Comparison of ENCODE assay signal across 28 cellular contexts in genomic region chr6:11439908-11440307, GRCh38.
"Had no signal": no experiment of that assay in that cellular context is flagged by ENCODE, and none has a peak within 500 bp of the region (broad histone marks: within the 10 kb centered on the region; RNA-seq: fewer than 3 reads in every experiment).

No MANE protein-coding gene starts in this region.

- ATAC-seq: foreskin keratinocyte, sciatic nerve had no signal

- H3K9me3 ChIP-seq: colonic mucosa, esophagus muscularis mucosa, heart right ventricle, testis, tibial artery had no signal

- DNase-seq: colonic mucosa; effector CD8-positive, alpha-beta T cell; endodermal cell; foreskin keratinocyte; glutamatergic neuron; heart right ventricle; hippocampal formation; immature natural killer cell; islet precursor cell; stimulated activated CD4-positive, alpha-beta T cell treated with anti-CD3 and anti-CD28 coated beads, Interleukin-12 subunit alpha, Interleukin-12 subunit beta, amount 100 ng/mL, for 4 hours; stimulated activated CD4-positive, alpha-beta T cell treated with anti-CD3 and anti-CD28 coated beads, Interleukin-1b, Interleukin-23, amount 100 ng/mL, for 48 hours; stimulated activated CD4-positive, alpha-beta T cell treated with anti-CD3 and anti-CD28 coated beads, Interleukin-4, amount 100 ng/mL, for 1 hour; stimulated activated CD8-positive, alpha-beta memory T cell treated with anti-CD3 and anti-CD28 coated beads, Interleukin-4, amount 100 ng/mL, for 48 hours; stimulated activated naive CD4-positive, alpha-beta T cell; substantia nigra; testis; tibial artery had no signal

- H3K4me1 Mint-ChIP-seq: nephron, neural progenitor cell had no signal

- H3K36me3 ChIP-seq: colonic mucosa, esophagus muscularis mucosa, heart right ventricle, neural progenitor cell, tibial artery had no signal

- H3K27me3 ChIP-seq: colonic mucosa, esophagus muscularis mucosa, foreskin keratinocyte, heart right ventricle, neural progenitor cell, testis, tibial artery had no signal

- H3K27ac Mint-ChIP-seq: dendritic cell treated with granulocyte-macrophage colony-stimulating factor and Interleukin-4, amounts not matched to agents 40 ng/mL and 50 ng/mL, for 4 days; endodermal cell; immature natural killer cell; memory B cell; nephron; neural progenitor cell; progenitor cell of endocrine pancreas; type B pancreatic cell had no signal

- H3K4me3 Mint-ChIP-seq: dendritic cell treated with granulocyte-macrophage colony-stimulating factor and Interleukin-4, amounts not matched to agents 40 ng/mL and 50 ng/mL, for 4 days; endodermal cell; memory B cell; nephron; neural progenitor cell; type B pancreatic cell had no signal

- H3K36me3 Mint-ChIP-seq: memory B cell, neural progenitor cell, type B pancreatic cell had no signal

- H3K4me3 ChIP-seq: colonic mucosa, esophagus muscularis mucosa, heart right ventricle, lung, neural progenitor cell, smooth muscle cell, testis, tibial artery had no signal

- H3K4me1 ChIP-seq: colonic mucosa, foreskin keratinocyte, neural progenitor cell, testis had no signal

- H3K27me3 Mint-ChIP-seq: memory B cell, type B pancreatic cell had no signal

- H3K27ac ChIP-seq: colonic mucosa, esophagus muscularis mucosa, foreskin keratinocyte, neural progenitor cell, parathyroid adenoma, testis, tibial artery had no signal
